Comparison of ENCODE assay signal across 21 cellular contexts in the genomic region with DNA sequence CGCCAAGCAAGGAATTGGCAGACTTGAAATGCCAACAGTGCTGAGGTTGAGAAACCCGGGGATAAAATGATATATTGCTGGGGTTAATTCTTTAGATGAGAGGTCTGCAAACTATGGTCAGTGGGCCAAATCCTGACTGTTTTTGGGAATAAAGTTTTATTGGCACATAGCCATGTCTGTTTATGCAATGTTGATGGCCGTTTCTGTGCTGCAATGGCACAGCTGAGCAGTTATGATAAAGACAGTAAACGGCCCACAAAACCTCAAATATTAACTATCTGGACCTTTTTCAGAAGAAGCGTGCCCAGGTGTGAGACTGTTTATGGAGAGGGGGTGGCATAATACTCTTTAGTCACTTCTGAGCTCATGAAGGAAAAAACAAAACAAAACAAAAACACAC. TPM values are rescaled to one million over a fixed set of nuclear protein-coding genes. Genes with fewer than 3 reads are reported as not detected.
DNase-seq lines count a peak whose midpoint lies in the region; ATAC-seq and TF ChIP-seq lines count a peak whose summit lies in the region.
"Had no signal": no experiment of that assay in that cellular context is flagged by ENCODE, and none has a peak within 500 bp of the region (broad histone marks: within the 10 kb centered on the region; RNA-seq: fewer than 3 reads in every experiment).

No MANE protein-coding gene starts in this region.

- no peak overlapping the region for H2BK5ac ChIP-seq in mesenchymal stem cell (ENCODE audit: low read depth, low read length, poor library complexity, severe bottlenecking)

- POLR2A ChIA-PET in Panc1 (lab: Charles Lee), result no interaction called here

- H3K4ac ChIP-seq in mesenchymal stem cell (ENCODE audit: low read depth in 1 of 2, low read length in 2 of 2), result no peak overlapping the region

- H3K27ac Mint-ChIP-seq in activated naive CD4-positive, alpha-beta T cell treated with anti-CD3 and anti-CD28 coated beads, Interleukin-2, amount 50 U/mL, for 72 hours, result peak overlapping the region; percentile 30 to 85
- no peak overlapping the region for H3K27ac Mint-ChIP-seq in activated naive CD4-positive, alpha-beta T cell treated with anti-CD3 and anti-CD28 coated beads, Interleukin-2, amount 10 ng/mL, durations not matched to agents 7 days and 5 days
- H3K27ac Mint-ChIP-seq in osteocyte (ENCODE audit: unreplicated experiment), result no peak overlapping the region
- H3K27ac Mint-ChIP-seq: H9 had no signal

- H3K4me1 ChIP-seq in Panc1 (ENCODE audit: control insufficient read depth, insufficient read depth, low read length) (peaks cover 67% of the 10 kb centered on the region), mesenchymal stem cell (ENCODE audit: control insufficient read depth, insufficient read depth, low read depth, low read length) (peaks cover 18% of the 10 kb centered on the region), psoas muscle (no peaks in the 10 kb centered on the region)

- H3K27me3 ChIP-seq in Panc1 (ENCODE audit: control insufficient read depth, insufficient read depth, low read length) (no peaks in the 10 kb centered on the region), mesenchymal stem cell (ENCODE audit: control insufficient read depth in 1 of 2, insufficient read depth in 1 of 2, low read length in 2 of 2) (no peaks in the 10 kb centered on the region), psoas muscle (ENCODE audit: insufficient read depth in 3 of 3, low read length in 2 of 3) (no peaks in the 10 kb centered on the region)
- H3K27me3 ChIP-seq: SJSA1 had no signal

- no peak overlapping the region for H3K9ac ChIP-seq in mesenchymal stem cell (ENCODE audit: low read length)

- no peak overlapping the region for H3K4me2 ChIP-seq in mesenchymal stem cell (ENCODE audit: low read length, poor library complexity, severe bottlenecking)

- whole genome bisulfite sequencing in mesenchymal stem cell, result 94% methylated on average over 5 of the region's 5 CpGs
- 62 to 78% (median 64%) methylated on average over 5 of the region's 5 CpGs for WGBS in psoas muscle, 3 donors

- intact Hi-C loops in Panc1 (cut with micrococcal nuclease; ENCODE audit: unreplicated experiment) (no loop called here), psoas muscle (cut with DNase I) (no loop called here)

- H4K8ac ChIP-seq in mesenchymal stem cell (ENCODE audit: low read length), result no peak overlapping the region

- TF ChIP-seq CTCF in Panc1 (IDR thresholded peaks at IDR 0.05), result no peak
- no peak for TF ChIP-seq CTCF in psoas muscle (IDR thresholded peaks at IDR 0.05)
- no peak for TF ChIP-seq CTCF in osteocyte (IDR thresholded peaks at IDR 0.05)

- H4K91ac ChIP-seq in mesenchymal stem cell (ENCODE audit: low read length), result no peak overlapping the region

- peaks cover 2% of the 10 kb centered on the region; the same call in 1 of the 2 replicates for H3K36me3 ChIP-seq in Panc1 (ENCODE audit: control insufficient read depth, insufficient read depth, low read length)
- peaks cover 12 to 67% of the 10 kb centered on the region in 2 experiments for H3K36me3 ChIP-seq in mesenchymal stem cell (ENCODE audit: control insufficient read depth in 1 of 2, insufficient read depth in 2 of 2, low read depth in 1 of 2, low read length in 2 of 2)
- no peaks in the 10 kb centered on the region for H3K36me3 ChIP-seq in psoas muscle (ENCODE audit: insufficient read depth in 1 of 2, low read depth in 1 of 2)
- H3K36me3 ChIP-seq: SJSA1 had no signal

- H3K36me3 Mint-ChIP-seq in activated naive CD4-positive, alpha-beta T cell treated with anti-CD3 and anti-CD28 coated beads, Interleukin-2, amount 50 U/mL, for 72 hours, result no peaks in the 10 kb centered on the region
- peaks cover 9% of the 10 kb centered on the region for H3K36me3 Mint-ChIP-seq in activated naive CD4-positive, alpha-beta T cell treated with anti-CD3 and anti-CD28 coated beads, Interleukin-2, amount 10 ng/mL, durations not matched to agents 7 days and 5 days
- peaks cover 18% of the 10 kb centered on the region for H3K36me3 Mint-ChIP-seq in osteocyte (ENCODE audit: unreplicated experiment)

- H3K9me3 Mint-ChIP-seq in activated naive CD4-positive, alpha-beta T cell treated with anti-CD3 and anti-CD28 coated beads, Interleukin-2, amount 50 U/mL, for 72 hours, result no peaks in the 10 kb centered on the region
- no peaks in the 10 kb centered on the region for H3K9me3 Mint-ChIP-seq in activated naive CD4-positive, alpha-beta T cell treated with anti-CD3 and anti-CD28 coated beads, Interleukin-2, amount 10 ng/mL, durations not matched to agents 7 days and 5 days
- H3K9me3 Mint-ChIP-seq in osteocyte (ENCODE audit: unreplicated experiment), result no peaks in the 10 kb centered on the region
- H3K9me3 Mint-ChIP-seq: CD14-positive monocyte, H9 had no signal

- no peaks in the 10 kb centered on the region for H3K4me1 Mint-ChIP-seq in activated naive CD4-positive, alpha-beta T cell treated with anti-CD3 and anti-CD28 coated beads, Interleukin-2, amount 10 ng/mL, durations not matched to agents 7 days and 5 days
- H3K4me1 Mint-ChIP-seq in osteocyte (ENCODE audit: unreplicated experiment), result peaks cover 14% of the 10 kb centered on the region
- H3K4me1 Mint-ChIP-seq: CD14-positive monocyte had no signal

- no TSS peak for BruUV-seq in Panc1 (replicated peaks; lab: Mats Ljungman, UMichigan)

- no peak overlapping the region for H2AFZ ChIP-seq in mesenchymal stem cell (ENCODE audit: low read depth, low read length)

- no peak for ATAC-seq in activated naive CD4-positive, alpha-beta T cell treated with anti-CD3 and anti-CD28 coated beads, Interleukin-2, amount 50 U/mL, for 72 hours
- ATAC-seq in Panc1 (no peak), HG03095 (IDR thresholded peaks at IDR 0.05; ENCODE audit: unreplicated experiment) (no peak), psoas muscle (no peak)

- CTCF ChIA-PET in activated naive CD4-positive, alpha-beta T cell treated with anti-CD3 and anti-CD28 coated beads, Interleukin-2, amount 10 ng/mL, durations not matched to agents 7 days and 5 days (lab: Charles Lee), result no interaction called here
- CTCF ChIA-PET in Panc1 (lab: Charles Lee), result interaction anchor here (0.6 to 1.0 kb wide), 3 partner anchors 15 to 450 kb away, joined by 3 to 4 read pairs (median 3); a partner anchor contains a TSS

- H3K4me3 ChIP-seq in Panc1 (ENCODE audit: low read depth in 2 of 2, low read length in 2 of 2) (no peak overlapping the region), mesenchymal stem cell (ENCODE audit: insufficient read depth in 1 of 2, low read depth in 1 of 2, low read length in 2 of 2) (no peak overlapping the region), psoas muscle (no peak overlapping the region)
- H3K4me3 ChIP-seq: SJSA1 had no signal

- no peaks in the 10 kb centered on the region for H3K27me3 Mint-ChIP-seq in activated naive CD4-positive, alpha-beta T cell treated with anti-CD3 and anti-CD28 coated beads, Interleukin-2, amount 10 ng/mL, durations not matched to agents 7 days and 5 days
- no peaks in the 10 kb centered on the region for H3K27me3 Mint-ChIP-seq in osteocyte (ENCODE audit: unreplicated experiment)

- H3K27ac ChIP-seq in Panc1 (ENCODE audit: low read length) (peak overlapping the region; percentile 100), mesenchymal stem cell (ENCODE audit: low read length, poor library complexity, severe bottlenecking) (no peak overlapping the region), psoas muscle (no peak overlapping the region)
- H3K27ac ChIP-seq: HL-60, SJSA1 had no signal

- H3K18ac ChIP-seq in mesenchymal stem cell (ENCODE audit: low read depth in 1 of 2, low read length in 2 of 2), result no peak overlapping the region

- H2BK15ac ChIP-seq in mesenchymal stem cell (ENCODE audit: low read depth, poor library complexity, severe bottlenecking), result no peak overlapping the region

- H3K9me3 ChIP-seq in Panc1 (ENCODE audit: control insufficient read depth, insufficient read depth, low read depth, low read length) (no peaks in the 10 kb centered on the region), mesenchymal stem cell (ENCODE audit: control insufficient read depth, low read length) (no peaks in the 10 kb centered on the region), psoas muscle (no peaks in the 10 kb centered on the region)
- H3K9me3 ChIP-seq: SJSA1 had no signal

- no peak overlapping the region for H3K14ac ChIP-seq in mesenchymal stem cell (ENCODE audit: low read length in 2 of 2)

- no peak overlapping the region for H3K4me3 Mint-ChIP-seq in activated naive CD4-positive, alpha-beta T cell treated with anti-CD3 and anti-CD28 coated beads, Interleukin-2, amount 10 ng/mL, durations not matched to agents 7 days and 5 days
- no peak overlapping the region for H3K4me3 Mint-ChIP-seq in osteocyte (ENCODE audit: unreplicated experiment)
- H3K4me3 Mint-ChIP-seq: CD14-positive monocyte, H9 had no signal

- DNase-seq in activated naive CD4-positive, alpha-beta T cell treated with anti-CD3 and anti-CD28 coated beads, Interleukin-2, amount 50 U/mL, for 72 hours (ENCODE audit: low spot score in 2 of 2), result no peak
- DNase-seq in activated naive CD4-positive, alpha-beta T cell treated with anti-CD3 and anti-CD28 coated beads, Interleukin-2, amount 10 ng/mL, durations not matched to agents 7 days and 5 days, result no peak
- DNase-seq in GF-D8 (lab: John Stamatoyannopoulos, UW) (peak; percentile 36), Panc1 (ENCODE audit: low read depth, low spot score) (no peak), mesenchymal stem cell (no peak), psoas muscle (no peak), osteocyte (ENCODE audit: extremely low spot score, unreplicated experiment) (no peak)
- DNase-seq: AML-193, COR-L47, EL, H9, MV-4-11, NCI-H1417 treated with DMSO at 0.1 percent for 48 hours, NCI-H1930, NCI-H2171, NCI-H446 had no signal

- H2AK5ac ChIP-seq in mesenchymal stem cell (ENCODE audit: low read length, severe bottlenecking), result peak overlapping the region; percentile 90

- in situ Hi-C loops in Panc1 (cut with HindIII; ENCODE audit: low pct_unique_long_range_greater_than_20kb, low sequenced_read_pairs), result no loop called here

- no peak overlapping the region for H2BK120ac ChIP-seq in mesenchymal stem cell (ENCODE audit: low read depth, low read length)

- H3K23ac ChIP-seq in mesenchymal stem cell (ENCODE audit: low read length in 2 of 2), result no peak overlapping the region

- peaks cover 8% of the 10 kb centered on the region for H3K79me1 ChIP-seq in mesenchymal stem cell (replicated peaks; ENCODE audit: low read length, poor library complexity, severe bottlenecking)

- no peak overlapping the region for H2BK12ac ChIP-seq in mesenchymal stem cell (ENCODE audit: low read length in 2 of 2)

RNA-seq across cellular contexts. Expression of a gene that starts 12.1 kb away (rescaled TPM):
- 10 to 100 TPM; 30.8 to 37.4 TPM for total RNA-seq in activated naive CD4-positive, alpha-beta T cell treated with anti-CD3 and anti-CD28 coated beads, Interleukin-2, amount 50 U/mL, for 72 hours
- 67.6 TPM for total RNA-seq in Panc1 (2021; ENCODE audit: unreplicated experiment)
- polyA plus RNA-seq in Panc1 (2012; ENCODE audit: insufficient read length), result 48.0 TPM
- polyA plus RNA-seq in mesenchymal stem cell (2013, experiment 1 of 2), result 39.7 TPM
- 41.1 TPM for polyA plus RNA-seq in mesenchymal stem cell (2013, experiment 2 of 2)
- total RNA-seq in psoas muscle, result 10 to 100 TPM; 40.3 to 57.4 (median 53.1) TPM
- polyA plus RNA-seq in psoas muscle, result 100 to 1,000 TPM in 1 of 3 donors, 10 to 100 TPM in 2; 48.5 to 110 (median 59.0) TPM
- total RNA-seq in osteocyte, result 30.6 and 33.1 TPM in 2 replicates

RNA-seq across cellular contexts. Expression of a gene that starts 35.0 kb away (rescaled TPM):
- total RNA-seq in activated naive CD4-positive, alpha-beta T cell treated with anti-CD3 and anti-CD28 coated beads, Interleukin-2, amount 50 U/mL, for 72 hours, result 1 to 10 TPM; 2.7 to 7.6 TPM
- 1.4 TPM for total RNA-seq in Panc1 (2021; ENCODE audit: unreplicated experiment)
- polyA plus RNA-seq in Panc1 (2012; ENCODE audit: insufficient read length), result 0.93 TPM
- polyA plus RNA-seq in mesenchymal stem cell (2013, experiment 1 of 2), result 0.32 TPM
- polyA plus RNA-seq in mesenchymal stem cell (2013, experiment 2 of 2), result 0.29 TPM
- 1 to 10 TPM; 1.1 to 3.4 (median 1.9) TPM for total RNA-seq in psoas muscle
- polyA plus RNA-seq in psoas muscle, result under 1 TPM; 0.26 to 0.79 (median 0.34) TPM
- total RNA-seq in osteocyte, result 0.76 and 1.0 TPM in 2 replicates
- total RNA-seq: SJSA1 had no signal

RNA-seq across cellular contexts. Expression of a gene that starts 56.6 kb away (rescaled TPM):
- under 1 TPM; 0.14 to 0.37 TPM for total RNA-seq in activated naive CD4-positive, alpha-beta T cell treated with anti-CD3 and anti-CD28 coated beads, Interleukin-2, amount 50 U/mL, for 72 hours
- total RNA-seq in Panc1 (2021; ENCODE audit: unreplicated experiment), result not detected
- not detected for polyA plus RNA-seq in Panc1 (2012; ENCODE audit: insufficient read length)
- polyA plus RNA-seq in mesenchymal stem cell (2013, experiment 1 of 2), result 0.19 TPM
- polyA plus RNA-seq in mesenchymal stem cell (2013, experiment 2 of 2), result 0.05 TPM
- not detected for total RNA-seq in psoas muscle
- not detected for polyA plus RNA-seq in psoas muscle
- not detected in 2 replicates for total RNA-seq in osteocyte
- total RNA-seq: OCI-LY7, SJSA1 had no signal
- polyA plus RNA-seq: CD14-positive monocyte had no signal

Comparison
In these comparisons a context has a peak if more than half of its experiments do, and no peak if none do; other contexts are left out.
1. H3K27ac Mint-ChIP-seq: peak in activated naive CD4-positive, alpha-beta T cell treated with anti-CD3 and anti-CD28 coated beads, Interleukin-2, amount 50 U/mL, for 72 hours (2 of 2); none in activated naive CD4-positive, alpha-beta T cell treated with anti-CD3 and anti-CD28 coated beads, Interleukin-2, amount 10 ng/mL, durations not matched to agents 7 days and 5 days (single experiment) and osteocyte (single experiment).